1 cellular context compared by ENCODE assay signal in genomic region chr3:53554559-53555511, GRCh38.
TF ChIP-seq lines count a peak whose summit lies in the region.

No MANE protein-coding gene starts in this region.

TF ChIP-seq in GM12878, 131 proteins besides CTCF, POLR2A, EP300 and RAD21 (continued from another document and continues in another):
- TF ChIP-seq, protein P1, sequence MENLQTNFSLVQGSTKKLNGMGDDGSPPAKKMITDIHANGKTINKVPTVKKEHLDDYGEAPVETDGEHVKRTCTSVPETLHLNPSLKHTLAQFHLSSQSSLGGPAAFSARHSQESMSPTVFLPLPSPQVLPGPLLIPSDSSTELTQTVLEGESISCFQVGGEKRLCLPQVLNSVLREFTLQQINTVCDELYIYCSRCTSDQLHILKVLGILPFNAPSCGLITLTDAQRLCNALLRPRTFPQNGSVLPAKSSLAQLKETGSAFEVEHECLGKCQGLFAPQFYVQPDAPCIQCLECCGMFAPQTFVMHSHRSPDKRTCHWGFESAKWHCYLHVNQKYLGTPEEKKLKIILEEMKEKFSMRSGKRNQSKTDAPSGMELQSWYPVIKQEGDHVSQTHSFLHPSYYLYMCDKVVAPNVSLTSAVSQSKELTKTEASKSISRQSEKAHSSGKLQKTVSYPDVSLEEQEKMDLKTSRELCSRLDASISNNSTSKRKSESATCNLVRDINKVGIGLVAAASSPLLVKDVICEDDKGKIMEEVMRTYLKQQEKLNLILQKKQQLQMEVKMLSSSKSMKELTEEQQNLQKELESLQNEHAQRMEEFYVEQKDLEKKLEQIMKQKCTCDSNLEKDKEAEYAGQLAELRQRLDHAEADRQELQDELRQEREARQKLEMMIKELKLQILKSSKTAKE (IDR thresholded peaks at IDR 0.05; ENCODE audit: low read depth, poor library complexity, severe bottlenecking) = peak; percentile 38
- peak; percentile 94 for TF ChIP-seq RELB (IDR thresholded peaks at IDR 0.05; ENCODE audit: low read depth)
- TF ChIP-seq DPF2 (IDR thresholded peaks at IDR 0.05) = peak; percentile 85
- peak; percentile 29; the same call in 1 of the 2 replicates for TF ChIP-seq SPI1 (IDR thresholded peaks at IDR 0.05; ENCODE audit: borderline replicate concordance, insufficient read depth, low read depth, low read length)
- TF ChIP-seq, protein P2, sequence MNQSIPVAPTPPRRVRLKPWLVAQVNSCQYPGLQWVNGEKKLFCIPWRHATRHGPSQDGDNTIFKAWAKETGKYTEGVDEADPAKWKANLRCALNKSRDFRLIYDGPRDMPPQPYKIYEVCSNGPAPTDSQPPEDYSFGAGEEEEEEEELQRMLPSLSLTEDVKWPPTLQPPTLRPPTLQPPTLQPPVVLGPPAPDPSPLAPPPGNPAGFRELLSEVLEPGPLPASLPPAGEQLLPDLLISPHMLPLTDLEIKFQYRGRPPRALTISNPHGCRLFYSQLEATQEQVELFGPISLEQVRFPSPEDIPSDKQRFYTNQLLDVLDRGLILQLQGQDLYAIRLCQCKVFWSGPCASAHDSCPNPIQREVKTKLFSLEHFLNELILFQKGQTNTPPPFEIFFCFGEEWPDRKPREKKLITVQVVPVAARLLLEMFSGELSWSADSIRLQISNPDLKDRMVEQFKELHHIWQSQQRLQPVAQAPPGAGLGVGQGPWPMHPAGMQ (IDR thresholded peaks at IDR 0.05; ENCODE audit: borderline replicate concordance) = no peak
- TF ChIP-seq NR2C1 (IDR thresholded peaks at IDR 0.05) = peak; percentile 64
- no peak for TF ChIP-seq SMC3 (IDR thresholded peaks at IDR 0.05; ENCODE audit: borderline replicate concordance, low read length)
- no peak for TF ChIP-seq CHD4 (IDR thresholded peaks at IDR 0.05)
- TF ChIP-seq CREB1 (IDR thresholded peaks at IDR 0.05; ENCODE audit: low read depth) = no peak
- TF ChIP-seq ATF3 (IDR thresholded peaks at IDR 0.05; ENCODE audit: borderline replicate concordance, extremely low read depth, low read depth, low read length) = no peak
- TF ChIP-seq ZBED1 (IDR thresholded peaks at IDR 0.05; ENCODE audit: borderline replicate concordance) = no peak
- TF ChIP-seq, protein P3, sequence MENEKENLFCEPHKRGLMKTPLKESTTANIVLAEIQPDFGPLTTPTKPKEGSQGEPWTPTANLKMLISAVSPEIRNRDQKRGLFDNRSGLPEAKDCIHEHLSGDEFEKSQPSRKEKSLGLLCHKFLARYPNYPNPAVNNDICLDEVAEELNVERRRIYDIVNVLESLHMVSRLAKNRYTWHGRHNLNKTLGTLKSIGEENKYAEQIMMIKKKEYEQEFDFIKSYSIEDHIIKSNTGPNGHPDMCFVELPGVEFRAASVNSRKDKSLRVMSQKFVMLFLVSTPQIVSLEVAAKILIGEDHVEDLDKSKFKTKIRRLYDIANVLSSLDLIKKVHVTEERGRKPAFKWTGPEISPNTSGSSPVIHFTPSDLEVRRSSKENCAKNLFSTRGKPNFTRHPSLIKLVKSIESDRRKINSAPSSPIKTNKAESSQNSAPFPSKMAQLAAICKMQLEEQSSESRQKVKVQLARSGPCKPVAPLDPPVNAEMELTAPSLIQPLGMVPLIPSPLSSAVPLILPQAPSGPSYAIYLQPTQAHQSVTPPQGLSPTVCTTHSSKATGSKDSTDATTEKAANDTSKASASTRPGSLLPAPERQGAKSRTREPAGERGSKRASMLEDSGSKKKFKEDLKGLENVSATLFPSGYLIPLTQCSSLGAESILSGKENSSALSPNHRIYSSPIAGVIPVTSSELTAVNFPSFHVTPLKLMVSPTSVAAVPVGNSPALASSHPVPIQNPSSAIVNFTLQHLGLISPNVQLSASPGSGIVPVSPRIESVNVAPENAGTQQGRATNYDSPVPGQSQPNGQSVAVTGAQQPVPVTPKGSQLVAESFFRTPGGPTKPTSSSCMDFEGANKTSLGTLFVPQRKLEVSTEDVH (IDR thresholded peaks at IDR 0.05; ENCODE audit: low read depth, partially characterized antibody) = no peak
- no peak; the same call in 1 of the 2 replicates for TF ChIP-seq ZNF217 (IDR thresholded peaks at IDR 0.05)
- TF ChIP-seq BRCA1 (IDR thresholded peaks at IDR 0.05; ENCODE audit: low read depth, low read length) = no peak
- no peak for TF ChIP-seq ESRRA (IDR thresholded peaks at IDR 0.05; ENCODE audit: low read length)
- peak; percentile 93 for TF ChIP-seq NBN (IDR thresholded peaks at IDR 0.05)
- no peak for TF ChIP-seq RB1 (IDR thresholded peaks at IDR 0.05; ENCODE audit: borderline replicate concordance)
- no peak for TF ChIP-seq SREBF1 (IDR thresholded peaks at IDR 0.05; ENCODE audit: low read length)
- no peak for TF ChIP-seq POLR2AphosphoS5 (IDR thresholded peaks at IDR 0.05; ENCODE audit: low read length)
- TF ChIP-seq POLR2AphosphoS2 (IDR thresholded peaks at IDR 0.05; ENCODE audit: low read depth, low read length) = no peak
- no peak for TF ChIP-seq TCF3 (IDR thresholded peaks at IDR 0.05; ENCODE audit: borderline replicate concordance, insufficient read depth, low read depth, low read length)
- TF ChIP-seq, protein P4, sequence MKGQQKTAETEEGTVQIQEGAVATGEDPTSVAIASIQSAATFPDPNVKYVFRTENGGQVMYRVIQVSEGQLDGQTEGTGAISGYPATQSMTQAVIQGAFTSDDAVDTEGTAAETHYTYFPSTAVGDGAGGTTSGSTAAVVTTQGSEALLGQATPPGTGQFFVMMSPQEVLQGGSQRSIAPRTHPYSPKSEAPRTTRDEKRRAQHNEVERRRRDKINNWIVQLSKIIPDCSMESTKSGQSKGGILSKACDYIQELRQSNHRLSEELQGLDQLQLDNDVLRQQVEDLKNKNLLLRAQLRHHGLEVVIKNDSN (IDR thresholded peaks at IDR 0.05; ENCODE audit: borderline replicate concordance, extremely low read length, insufficient read depth, low read depth, low read length) = no peak
- TF ChIP-seq HDGF (IDR thresholded peaks at IDR 0.05) = 0 out of 2 replicates have a peak, but pooled peaks have one; percentile 43
- peak; percentile 73 for TF ChIP-seq SP1 (IDR thresholded peaks at IDR 0.05; ENCODE audit: low read depth, low read length)
- TF ChIP-seq, protein P5, sequence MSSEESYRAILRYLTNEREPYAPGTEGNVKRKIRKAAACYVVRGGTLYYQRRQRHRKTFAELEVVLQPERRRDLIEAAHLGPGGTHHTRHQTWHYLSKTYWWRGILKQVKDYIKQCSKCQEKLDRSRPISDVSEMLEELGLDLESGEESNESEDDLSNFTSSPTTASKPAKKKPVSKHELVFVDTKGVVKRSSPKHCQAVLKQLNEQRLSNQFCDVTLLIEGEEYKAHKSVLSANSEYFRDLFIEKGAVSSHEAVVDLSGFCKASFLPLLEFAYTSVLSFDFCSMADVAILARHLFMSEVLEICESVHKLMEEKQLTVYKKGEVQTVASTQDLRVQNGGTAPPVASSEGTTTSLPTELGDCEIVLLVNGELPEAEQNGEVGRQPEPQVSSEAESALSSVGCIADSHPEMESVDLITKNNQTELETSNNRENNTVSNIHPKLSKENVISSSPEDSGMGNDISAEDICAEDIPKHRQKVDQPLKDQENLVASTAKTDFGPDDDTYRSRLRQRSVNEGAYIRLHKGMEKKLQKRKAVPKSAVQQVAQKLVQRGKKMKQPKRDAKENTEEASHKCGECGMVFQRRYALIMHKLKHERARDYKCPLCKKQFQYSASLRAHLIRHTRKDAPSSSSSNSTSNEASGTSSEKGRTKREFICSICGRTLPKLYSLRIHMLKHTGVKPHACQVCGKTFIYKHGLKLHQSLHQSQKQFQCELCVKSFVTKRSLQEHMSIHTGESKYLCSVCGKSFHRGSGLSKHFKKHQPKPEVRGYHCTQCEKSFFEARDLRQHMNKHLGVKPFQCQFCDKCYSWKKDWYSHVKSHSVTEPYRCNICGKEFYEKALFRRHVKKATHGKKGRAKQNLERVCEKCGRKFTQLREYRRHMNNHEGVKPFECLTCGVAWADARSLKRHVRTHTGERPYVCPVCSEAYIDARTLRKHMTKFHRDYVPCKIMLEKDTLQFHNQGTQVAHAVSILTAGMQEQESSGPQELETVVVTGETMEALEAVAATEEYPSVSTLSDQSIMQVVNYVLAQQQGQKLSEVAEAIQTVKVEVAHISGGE (CRISPR knock-in tag; IDR thresholded peaks at IDR 0.05) = no peak
- TF ChIP-seq KDM1A (IDR thresholded peaks at IDR 0.05; ENCODE audit: borderline replicate concordance) = no peak
- TF ChIP-seq RCOR1 (conservative IDR thresholded peaks at IDR 0.05; ENCODE audit: low read depth, low read length) = no peak
- TF ChIP-seq REST (IDR thresholded peaks at IDR 0.05; ENCODE audit: low read depth, low read length) = no peak
- TF ChIP-seq CBX5 (IDR thresholded peaks at IDR 0.05; ENCODE audit: low read depth) = no peak
- no peak for TF ChIP-seq CBFB (IDR thresholded peaks at IDR 0.05; ENCODE audit: low read depth)
- TF ChIP-seq ASH2L (IDR thresholded peaks at IDR 0.05; ENCODE audit: borderline replicate concordance, low read depth) = no peak
- TF ChIP-seq, protein P6, sequence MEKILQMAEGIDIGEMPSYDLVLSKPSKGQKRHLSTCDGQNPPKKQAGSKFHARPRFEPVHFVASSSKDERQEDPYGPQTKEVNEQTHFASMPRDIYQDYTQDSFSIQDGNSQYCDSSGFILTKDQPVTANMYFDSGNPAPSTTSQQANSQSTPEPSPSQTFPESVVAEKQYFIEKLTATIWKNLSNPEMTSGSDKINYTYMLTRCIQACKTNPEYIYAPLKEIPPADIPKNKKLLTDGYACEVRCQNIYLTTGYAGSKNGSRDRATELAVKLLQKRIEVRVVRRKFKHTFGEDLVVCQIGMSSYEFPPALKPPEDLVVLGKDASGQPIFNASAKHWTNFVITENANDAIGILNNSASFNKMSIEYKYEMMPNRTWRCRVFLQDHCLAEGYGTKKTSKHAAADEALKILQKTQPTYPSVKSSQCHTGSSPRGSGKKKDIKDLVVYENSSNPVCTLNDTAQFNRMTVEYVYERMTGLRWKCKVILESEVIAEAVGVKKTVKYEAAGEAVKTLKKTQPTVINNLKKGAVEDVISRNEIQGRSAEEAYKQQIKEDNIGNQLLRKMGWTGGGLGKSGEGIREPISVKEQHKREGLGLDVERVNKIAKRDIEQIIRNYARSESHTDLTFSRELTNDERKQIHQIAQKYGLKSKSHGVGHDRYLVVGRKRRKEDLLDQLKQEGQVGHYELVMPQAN (conservative IDR thresholded peaks at IDR 0.05) = no peak
- peak; percentile 62; the same call in 1 of the 2 replicates for TF ChIP-seq EED (IDR thresholded peaks at IDR 0.05; ENCODE audit: low read depth)
- TF ChIP-seq BACH1 (IDR thresholded peaks at IDR 0.05; ENCODE audit: borderline replicate concordance) = no peak
- TF ChIP-seq, protein P7, sequence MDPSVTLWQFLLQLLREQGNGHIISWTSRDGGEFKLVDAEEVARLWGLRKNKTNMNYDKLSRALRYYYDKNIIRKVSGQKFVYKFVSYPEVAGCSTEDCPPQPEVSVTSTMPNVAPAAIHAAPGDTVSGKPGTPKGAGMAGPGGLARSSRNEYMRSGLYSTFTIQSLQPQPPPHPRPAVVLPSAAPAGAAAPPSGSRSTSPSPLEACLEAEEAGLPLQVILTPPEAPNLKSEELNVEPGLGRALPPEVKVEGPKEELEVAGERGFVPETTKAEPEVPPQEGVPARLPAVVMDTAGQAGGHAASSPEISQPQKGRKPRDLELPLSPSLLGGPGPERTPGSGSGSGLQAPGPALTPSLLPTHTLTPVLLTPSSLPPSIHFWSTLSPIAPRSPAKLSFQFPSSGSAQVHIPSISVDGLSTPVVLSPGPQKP (IDR thresholded peaks at IDR 0.05; ENCODE audit: low read depth, low read length) = no peak
- TF ChIP-seq, protein P8, sequence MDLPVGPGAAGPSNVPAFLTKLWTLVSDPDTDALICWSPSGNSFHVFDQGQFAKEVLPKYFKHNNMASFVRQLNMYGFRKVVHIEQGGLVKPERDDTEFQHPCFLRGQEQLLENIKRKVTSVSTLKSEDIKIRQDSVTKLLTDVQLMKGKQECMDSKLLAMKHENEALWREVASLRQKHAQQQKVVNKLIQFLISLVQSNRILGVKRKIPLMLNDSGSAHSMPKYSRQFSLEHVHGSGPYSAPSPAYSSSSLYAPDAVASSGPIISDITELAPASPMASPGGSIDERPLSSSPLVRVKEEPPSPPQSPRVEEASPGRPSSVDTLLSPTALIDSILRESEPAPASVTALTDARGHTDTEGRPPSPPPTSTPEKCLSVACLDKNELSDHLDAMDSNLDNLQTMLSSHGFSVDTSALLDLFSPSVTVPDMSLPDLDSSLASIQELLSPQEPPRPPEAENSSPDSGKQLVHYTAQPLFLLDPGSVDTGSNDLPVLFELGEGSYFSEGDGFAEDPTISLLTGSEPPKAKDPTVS (IDR thresholded peaks at IDR 0.05; ENCODE audit: low read depth, low read length) = no peak
- no peak for TF ChIP-seq SREBF2 (IDR thresholded peaks at IDR 0.05; ENCODE audit: low read length)
- no peak for TF ChIP-seq EGR1 (IDR thresholded peaks at IDR 0.05; ENCODE audit: borderline replicate concordance in 1 of 2, low read depth in 2 of 2, low read length in 2 of 2)
- TF ChIP-seq IKZF2 (IDR thresholded peaks at IDR 0.05) = peak; percentile 81 to 84
- TF ChIP-seq YY1 (IDR thresholded peaks at IDR 0.05; ENCODE audit: low read depth, low read length) = 0 out of 2 replicates have a peak, but pooled peaks have one; percentile 14
